ENCODE assay signal across 8 cellular contexts in genomic region chr5:109689740-109690455, GRCh38. TPM values are rescaled to one million over a fixed set of nuclear protein-coding genes. Genes with fewer than 3 reads are reported as not detected.
DNase-seq lines count a peak whose midpoint lies in the region; ATAC-seq and TF ChIP-seq lines count a peak whose summit lies in the region.

Gene MAN2A1, plus strand, starts transcription at chr5:109689927. Its CDS starts 491 bp downstream, at chr5:109690418.

- peak within 1 kb of the TSS; percentile 99 for H3K27ac ChIP-seq in colonic mucosa

- DNase-seq in SIG-M5 treated with dmso at 0.1 percent for 504 hours (lab: John Stamatoyannopoulos, UW; ENCODE audit: unreplicated experiment) (peak; percentile 87), SIG-M5 (lab: John Stamatoyannopoulos, UW) (no peak), NCI-H2227 (lab: John Stamatoyannopoulos, UW; ENCODE audit: unreplicated experiment) (peak; percentile 67), colonic mucosa (peak; percentile 89), left kidney (ENCODE audit: low read depth, low spot score) (peak; percentile 88)
- peak; percentile 74 for DNase-seq in activated CD4-positive, alpha-beta T cell treated with anti-CD3 and anti-CD28 coated beads for 1 hour
- DNase-seq in stimulated activated CD4-positive, alpha-beta T cell treated with anti-CD3 and anti-CD28 coated beads, Interleukin-2, amount 100 ng/mL, for 48 hours: peak; percentile 60 to 63

- H3K9ac ChIP-seq in colonic mucosa (ENCODE audit: low read depth in 2 of 2, low read length in 2 of 2): peak within 1 kb of the TSS; percentile 88 to 97

- no peaks in the 10 kb centered on the region for H3K36me3 ChIP-seq in colonic mucosa

- peak; percentile 47 for ATAC-seq in HG02981 (IDR thresholded peaks at IDR 0.05; ENCODE audit: unreplicated experiment)

- no peaks in the 10 kb centered on the region for H3K27me3 ChIP-seq in colonic mucosa

- TF ChIP-seq CTCF in colonic mucosa (IDR thresholded peaks at IDR 0.05): no peak

- no peaks in the 10 kb centered on the region for H3K9me3 ChIP-seq in colonic mucosa

- H3K4me3 ChIP-seq in colonic mucosa: peak within 1 kb of the TSS; percentile 97

- intact Hi-C loops in colonic mucosa (cut with DNase I): loop anchor here (5.0 kb wide), 1 partner anchor 768 kb away; no protein-coding TSS in a partner anchor

- H3K4me1 ChIP-seq in colonic mucosa: peaks cover 6% of the 10 kb centered on the region

RNA-seq across cellular contexts. Expression of gene MAN2A1, which starts in this region (rescaled TPM):
- 100 to 1,000 TPM in 1 of 2 donors, 10 to 100 TPM in 1; 81.2 to 104 TPM for total RNA-seq in colonic mucosa
